Comparison of ENCODE assay signal across 9 cellular contexts in genomic region chr1:11924334-11925195, GRCh38. TPM values are rescaled to one million over a fixed set of nuclear protein-coding genes. Genes with fewer than 3 reads are reported as not detected.
A peak's percentile ranks its signal among the peaks of the same experiment; 100 is the strongest.
DNase-seq lines count a peak whose midpoint lies in the region; ATAC-seq, FAIRE-seq and TF ChIP-seq lines count a peak whose summit lies in the region.
"Had no signal": no experiment of that assay in that cellular context is flagged by ENCODE, and none has a peak within 500 bp of the region (broad histone marks: within the 10 kb centered on the region; RNA-seq: fewer than 3 reads in every experiment).

No MANE protein-coding gene starts in this region.

- TF ChIP-seq RAD21 in K562 (CRISPR knock-in tag; conservative IDR thresholded peaks at IDR 0.05 in 1 of 2, IDR thresholded peaks at IDR 0.05 in 1 of 2): no peak

- H3K4me1 ChIP-seq in K562 (replicated peaks in 1 of 2; ENCODE audit: control insufficient read depth in 2 of 2, insufficient read depth in 2 of 2, low read length in 2 of 2) (peaks cover 15 to 49% of the 10 kb centered on the region in 2 experiments; a peak in 4 of 5 replicates), mucosa of rectum (ENCODE audit: control insufficient read depth in 2 of 2, insufficient read depth in 2 of 2, low read length in 2 of 2) (peaks cover 22 to 23% of the 10 kb centered on the region in 2 donors)

- no peaks in the 10 kb centered on the region for H3K9me1 ChIP-seq in K562 (ENCODE audit: control insufficient read depth, insufficient read depth, low read length)

- H3K4me3 ChIP-seq in AG04450 (ENCODE audit: low read depth, low read length) (peak overlapping the region; percentile 60), HFF-Myc (replicated peaks; ENCODE audit: low read depth, low read length) (peak overlapping the region; percentile 64), K562 (peak overlapping the region; percentile 71), mucosa of rectum (ENCODE audit: low read length in 2 of 2) (peak overlapping the region; percentile 70 to 75)

- peaks cover 50% of the 10 kb centered on the region for H3K36me3 ChIP-seq in K562 (ENCODE audit: control insufficient read depth, insufficient read depth, low read length)
- H3K36me3 ChIP-seq in mucosa of rectum (ENCODE audit: control insufficient read depth in 2 of 2, insufficient read depth in 2 of 2, low read length in 2 of 2): peaks cover 24 to 34% of the 10 kb centered on the region in 2 donors

- no peak for DNase-seq in AG04450 (ENCODE audit: low read depth, low spot score)
- no peak for DNase-seq in HFF-Myc (ENCODE audit: extremely low read depth, low read depth)
- no peak for DNase-seq in K562 (ENCODE audit: extremely low read depth in 1 of 4, low spot score in 3 of 4)
- DNase-seq in medulla oblongata (ENCODE audit: extremely low spot score): no peak
- DNase-seq in islet precursor cell: no peak

- CTCF ChIA-PET in AG04450 (lab: Charles Lee) (no interaction called here), K562 (lab: Yijun Ruan, JAX; ENCODE audit: low intra/inter-chr PET ratio) (no interaction called here)

- FAIRE-seq in K562 (lab: Jason Lieb, UNC): peak; percentile 26
- FAIRE-seq: colon had no signal

- H2AFZ ChIP-seq in K562 (ENCODE audit: low read depth, low read length): no peak overlapping the region

- POLR2A ChIA-PET in AG04450 (lab: Yijun Ruan, JAX) (interaction anchor here (1.1 kb wide), 2 partner anchors 15 to 16 kb away, joined by 3 to 6 read pairs; no protein-coding TSS in a partner anchor), K562 (lab: Yijun Ruan, JAX) (interaction anchor here (0.9 to 8.0 kb wide), 3 partner anchors 10 to 15 kb away, joined by 3 to 236 read pairs (median 117); no protein-coding TSS in a partner anchor)

- no peak for TF ChIP-seq EP300 in K562 (IDR thresholded peaks at IDR 0.05; ENCODE audit: low read length)

- intact Hi-C loops in K562 (cut with micrococcal nuclease): no loop called here

- peak overlapping the region; percentile 86 for H3K4me2 ChIP-seq in K562 (ENCODE audit: insufficient read depth, low read length)

- H3K79me2 ChIP-seq in K562 (ENCODE audit: control insufficient read depth, insufficient read depth, low read length): peaks cover 52% of the 10 kb centered on the region

- H3K27ac ChIP-seq in AG04450 (ENCODE audit: low read depth, low read length) (no peak overlapping the region), K562 (ENCODE audit: extremely low read depth, low read depth, low read length) (peak overlapping the region; percentile 13; the same call in 1 of the 3 replicates), mucosa of rectum (ENCODE audit: low read depth in 2 of 2, low read length in 2 of 2) (peak overlapping the region in 1 of 2 donors; percentile 32)

- H3K27me3 ChIP-seq in AG04450 (ENCODE audit: control insufficient read depth, insufficient read depth, low read length) (no peaks in the 10 kb centered on the region), K562 (ENCODE audit: control insufficient read depth in 2 of 2, insufficient read depth in 2 of 2, low read length in 2 of 2) (no peaks in the 10 kb centered on the region), mucosa of rectum (ENCODE audit: control insufficient read depth in 2 of 2, insufficient read depth in 2 of 2, low read length in 2 of 2) (no peaks in the 10 kb centered on the region)

- WGBS in K562 (ENCODE audit: insufficient coverage, low coverage, missing lambda C conversion rate): 32% methylated on average over 16 of the region's 16 CpGs

- in situ Hi-C loops in K562 (cut with MboI): no loop called here

- no peak for TF ChIP-seq POLR2A in K562 (conservative IDR thresholded peaks at IDR 0.05)

- H3K9ac ChIP-seq in K562 (ENCODE audit: insufficient read depth in 1 of 2, low read depth in 2 of 2, low read length in 2 of 2) (peak overlapping the region; percentile 36 to 90), mucosa of rectum (ENCODE audit: low read depth in 1 of 2, low read length in 2 of 2) (peak overlapping the region; percentile 7 to 63)

- peaks cover 22% of the 10 kb centered on the region for H4K20me1 ChIP-seq in K562 (replicated peaks; ENCODE audit: control insufficient read depth, insufficient read depth, low read length)

- BruUV-seq in K562 (replicated peaks; lab: Mats Ljungman, UMichigan): TSS peak; percentile 67

- H3K9me3 ChIP-seq in AG04450 (ENCODE audit: control insufficient read depth, insufficient read depth, low read length): no peaks in the 10 kb centered on the region
- H3K9me3 ChIP-seq in K562 (replicated peaks; ENCODE audit: control insufficient read depth, insufficient read depth, low read depth, low read length): no peaks in the 10 kb centered on the region
- no peaks in the 10 kb centered on the region for H3K9me3 ChIP-seq in mucosa of rectum (ENCODE audit: control insufficient read depth in 2 of 2, low read length in 2 of 2)

- no peak for TF ChIP-seq CTCF in AG04450 (IDR thresholded peaks at IDR 0.05; ENCODE audit: low read depth, low read length)
- no peak for TF ChIP-seq CTCF in HFF-Myc (IDR thresholded peaks at IDR 0.05; ENCODE audit: low read depth, low read length, missing control alignments)
- no peak for TF ChIP-seq CTCF in K562 (IDR thresholded peaks at IDR 0.05 in 2 of 3, conservative IDR thresholded peaks at IDR 0.05 in 1 of 3; ENCODE audit: insufficient read depth in 2 of 3, low read depth in 1 of 3, low read length in 3 of 3)

- ATAC-seq in K562 (no peak; the same call in 2 of the 3 replicates), GM18870 (IDR thresholded peaks at IDR 0.05; ENCODE audit: unreplicated experiment) (no peak), HG03439 (IDR thresholded peaks at IDR 0.05; ENCODE audit: unreplicated experiment) (no peak)

RNA-seq across cellular contexts. Expression of gene KIAA2013, which starts 1.7 kb away (rescaled TPM):
- polyA plus RNA-seq in AG04450 (2011; rRNA removed) (35.8 and 45.5 TPM in 2 replicates), K562 (2011; rRNA removed) (38.8 and 61.3 TPM in 2 replicates), K562 (2014; fragmentation: Illumina TruSeq; extraction: Trizol) (21.8 and 34.4 TPM in 2 replicates), K562 (2014; fragmentation: Nextera tagmentation; extraction: Ambion mirVana) (1 to 10 TPM; 2.2 to 3.0 TPM), K562 (2014; rRNA removed) (50.7 and 56.7 TPM in 2 replicates)
- 22.7 and 32.3 TPM in 2 replicates for polyA minus RNA-seq in AG04450 (2011; rRNA and poly(A)+ RNA removed)
- 23.5 and 87.3 TPM in 2 replicates for total RNA-seq in K562 (2011; cell fraction: chromatin; rRNA removed; ENCODE audit: low replicate concordance)
- 116 and 137 TPM in 2 replicates for total RNA-seq in K562 (2011; cell fraction: nucleolus; rRNA removed)
- total RNA-seq in K562 (2011; cell fraction: nucleoplasm; rRNA removed): 76.4 and 80.1 TPM in 2 replicates
- total RNA-seq in K562 (2014; rRNA removed) (55.0 and 62.5 TPM in 2 replicates), K562 (2014; rRNA removed; fragmentation: Illumina TruSeq; extraction: Trizol) (10.8 and 12.9 TPM in 2 replicates), K562 (2015; rRNA removed; fragmentation: Illumina TruSeq; extraction: Trizol) (36.8 TPM in 2 replicates), K562 (2021) (57.1 and 57.6 TPM in 2 replicates)
- 106 and 197 TPM in 2 replicates for polyA plus RNA-seq in K562 (2011; cell fraction: cytosol; rRNA removed)
- 47.0 and 58.8 TPM in 2 replicates for polyA plus RNA-seq in K562 (2011; cell fraction: nucleus; rRNA removed)
- 35.0 and 51.2 TPM in 2 replicates for polyA plus RNA-seq in K562 (2012)
- polyA minus RNA-seq in K562 (2011; rRNA and poly(A)+ RNA removed): 23.2 and 34.4 TPM in 2 replicates
- polyA minus RNA-seq in K562 (2011; cell fraction: cytosol; rRNA and poly(A)+ RNA removed): 47.3 and 62.2 TPM in 2 replicates
- polyA minus RNA-seq in K562 (2011; cell fraction: nucleus; rRNA and poly(A)+ RNA removed): 14.8 and 25.5 TPM in 2 replicates

RNA-seq across cellular contexts. Expression of gene PLOD1, which starts 10.0 kb away (rescaled TPM):
- polyA plus RNA-seq in AG04450 (2011; rRNA removed): 314 and 427 TPM in 2 replicates
- 219 and 313 TPM in 2 replicates for polyA minus RNA-seq in AG04450 (2011; rRNA and poly(A)+ RNA removed)
- total RNA-seq in K562 (2011; cell fraction: chromatin; rRNA removed; ENCODE audit: low replicate concordance): 140 and 357 TPM in 2 replicates
- 408 and 448 TPM in 2 replicates for total RNA-seq in K562 (2011; cell fraction: nucleolus; rRNA removed)
- 258 and 294 TPM in 2 replicates for total RNA-seq in K562 (2011; cell fraction: nucleoplasm; rRNA removed)
- 58.5 and 81.4 TPM in 2 replicates for total RNA-seq in K562 (2014; rRNA removed)
- total RNA-seq in K562 (2014; rRNA removed; fragmentation: Illumina TruSeq; extraction: Trizol): 30.7 and 41.6 TPM in 2 replicates
- 49.6 and 51.6 TPM in 2 replicates for total RNA-seq in K562 (2015; rRNA removed; fragmentation: Illumina TruSeq; extraction: Trizol)
- 90.8 and 92.9 TPM in 2 replicates for total RNA-seq in K562 (2021)
- polyA plus RNA-seq in K562 (2011; rRNA removed): 80.2 and 156 TPM in 2 replicates
- 160 and 179 TPM in 2 replicates for polyA plus RNA-seq in K562 (2011; cell fraction: cytosol; rRNA removed)
- 178 and 231 TPM in 2 replicates for polyA plus RNA-seq in K562 (2011; cell fraction: nucleus; rRNA removed)
- polyA plus RNA-seq in K562 (2012): 112 and 129 TPM in 2 replicates
- 76.9 and 83.7 TPM in 2 replicates for polyA plus RNA-seq in K562 (2014; fragmentation: Illumina TruSeq; extraction: Trizol)
- 10 to 100 TPM; 16.6 to 27.1 TPM for polyA plus RNA-seq in K562 (2014; fragmentation: Nextera tagmentation; extraction: Ambion mirVana)
- polyA plus RNA-seq in K562 (2014; rRNA removed): 52.7 and 70.2 TPM in 2 replicates
- polyA minus RNA-seq in K562 (2011; rRNA and poly(A)+ RNA removed): 77.2 and 82.6 TPM in 2 replicates
- polyA minus RNA-seq in K562 (2011; cell fraction: cytosol; rRNA and poly(A)+ RNA removed): 127 and 153 TPM in 2 replicates
- 55.1 and 85.3 TPM in 2 replicates for polyA minus RNA-seq in K562 (2011; cell fraction: nucleus; rRNA and poly(A)+ RNA removed)

RNA-seq across cellular contexts. Expression of gene MFN2, which starts 55.7 kb away (rescaled TPM):
- polyA plus RNA-seq in AG04450 (2011; rRNA removed) (43.9 and 53.9 TPM in 2 replicates), K562 (2011; rRNA removed) (83.4 and 112 TPM in 2 replicates), K562 (2014; fragmentation: Illumina TruSeq; extraction: Trizol) (139 and 165 TPM in 2 replicates), K562 (2014; fragmentation: Nextera tagmentation; extraction: Ambion mirVana) (10 to 100 TPM; 10.5 to 14.0 TPM), K562 (2014; rRNA removed) (94.6 and 99.9 TPM in 2 replicates)
- polyA minus RNA-seq in AG04450 (2011; rRNA and poly(A)+ RNA removed): 62.7 and 70.7 TPM in 2 replicates
- 133 and 181 TPM in 2 replicates for total RNA-seq in K562 (2011; cell fraction: chromatin; rRNA removed; ENCODE audit: low replicate concordance)
- 106 and 110 TPM in 2 replicates for total RNA-seq in K562 (2011; cell fraction: nucleolus; rRNA removed)
- 88.2 and 107 TPM in 2 replicates for total RNA-seq in K562 (2011; cell fraction: nucleoplasm; rRNA removed)
- total RNA-seq in K562 (2014; rRNA removed) (95.4 and 108 TPM in 2 replicates), K562 (2014; rRNA removed; fragmentation: Illumina TruSeq; extraction: Trizol) (87.1 and 109 TPM in 2 replicates), K562 (2015; rRNA removed; fragmentation: Illumina TruSeq; extraction: Trizol) (79.6 and 82.9 TPM in 2 replicates), K562 (2021) (147 and 158 TPM in 2 replicates)
- 74.2 and 81.7 TPM in 2 replicates for polyA plus RNA-seq in K562 (2011; cell fraction: cytosol; rRNA removed)
- 185 and 193 TPM in 2 replicates for polyA plus RNA-seq in K562 (2011; cell fraction: nucleus; rRNA removed)
- 74.5 and 123 TPM in 2 replicates for polyA plus RNA-seq in K562 (2012)
- 105 and 127 TPM in 2 replicates for polyA minus RNA-seq in K562 (2011; rRNA and poly(A)+ RNA removed)
- polyA minus RNA-seq in K562 (2011; cell fraction: cytosol; rRNA and poly(A)+ RNA removed): 52.3 and 57.5 TPM in 2 replicates
- 38.1 and 91.4 TPM in 2 replicates for polyA minus RNA-seq in K562 (2011; cell fraction: nucleus; rRNA and poly(A)+ RNA removed)
